In the genomic region with DNA sequence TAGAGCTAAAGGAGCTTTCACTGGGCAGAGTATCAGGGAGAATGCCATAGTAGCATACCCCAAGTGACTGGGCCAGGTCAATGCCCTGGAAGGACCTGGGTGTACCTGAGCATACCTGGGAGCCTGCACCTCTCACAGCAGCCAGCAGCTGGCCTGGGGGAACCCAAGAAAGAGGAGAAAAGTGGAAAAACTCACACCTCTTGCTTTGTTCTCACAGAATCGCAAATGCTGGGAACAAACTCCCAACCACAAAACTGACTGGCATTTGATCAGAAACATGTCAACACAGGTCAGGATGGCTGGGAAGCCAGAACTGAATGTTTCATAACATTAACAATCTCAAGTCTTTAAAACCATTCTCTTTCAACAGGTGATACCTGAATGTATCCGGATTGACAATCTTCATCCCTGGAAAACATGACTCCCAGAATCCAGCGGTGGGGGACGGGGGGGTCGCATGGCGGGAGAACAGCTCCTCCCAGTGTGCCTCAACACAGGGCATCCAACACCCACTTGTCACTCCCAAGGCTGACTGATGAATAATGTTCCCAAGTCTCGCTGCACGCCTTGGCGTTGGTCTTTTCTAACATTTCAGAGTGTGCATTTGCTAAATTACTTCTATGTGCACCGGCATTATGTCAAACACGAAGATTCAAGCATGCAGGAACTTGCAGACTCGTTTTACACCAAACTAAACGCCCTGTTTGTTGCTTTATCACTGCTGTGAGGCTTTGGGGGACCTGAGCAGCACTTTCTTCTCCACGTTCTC, we compare ENCODE assay signal across 17 cellular contexts. TPM values are rescaled to one million over a fixed set of nuclear protein-coding genes. Genes with fewer than 3 reads are reported as not detected.
DNase-seq lines count a peak whose midpoint lies in the region; ATAC-seq, FAIRE-seq and TF ChIP-seq lines count a peak whose summit lies in the region.
"Had no signal": no experiment of that assay in that cellular context is flagged by ENCODE, and none has a peak within 500 bp of the region (broad histone marks: within the 10 kb centered on the region; RNA-seq: fewer than 3 reads in every experiment).

No MANE protein-coding gene starts in this region.

- no peak for TF ChIP-seq POLR2A in GM12891 (IDR thresholded peaks at IDR 0.05; ENCODE audit: low read depth, low read length)
- TF ChIP-seq POLR2A in esophagus squamous epithelium (IDR thresholded peaks at IDR 0.05): no peak
- TF ChIP-seq POLR2A in gastrocnemius medialis (IDR thresholded peaks at IDR 0.05): no peak

- TF ChIP-seq CTCF in RWPE2 (IDR thresholded peaks at IDR 0.05; ENCODE audit: poor library complexity, severe bottlenecking) (peak; percentile 24), esophagus squamous epithelium (IDR thresholded peaks at IDR 0.05) (no peak), gastrocnemius medialis (IDR thresholded peaks at IDR 0.05 in 4 of 5, conservative IDR thresholded peaks at IDR 0.05 in 1 of 5) (no peak), foreskin fibroblast (IDR thresholded peaks at IDR 0.05; ENCODE audit: low read depth, low read length) (no peak)

- intact Hi-C loops in esophagus squamous epithelium (cut with DNase I): no loop called here
- intact Hi-C loops in gastrocnemius medialis (cut with DNase I; ENCODE audit: low total_unique reads): no loop called here

- H3K9me3 ChIP-seq in RWPE2 (ENCODE audit: severe bottlenecking): no peaks in the 10 kb centered on the region
- H3K9me3 ChIP-seq in esophagus squamous epithelium: no peaks in the 10 kb centered on the region
- no peaks in the 10 kb centered on the region for H3K9me3 ChIP-seq in gastrocnemius medialis
- H3K9me3 ChIP-seq in CD8-positive, alpha-beta memory T cell (ENCODE audit: low read length): no peaks in the 10 kb centered on the region

- H3K4me3 ChIP-seq in RWPE2 (ENCODE audit: severe bottlenecking) (no peak overlapping the region), esophagus squamous epithelium (peak overlapping the region in 3 of 4 donors; percentile 8 to 36 (median 18)), gastrocnemius medialis (no peak overlapping the region), foreskin fibroblast (ENCODE audit: low read depth in 1 of 2, low read length in 2 of 2) (no peak overlapping the region)
- no peak overlapping the region for H3K4me3 ChIP-seq in CD8-positive, alpha-beta memory T cell (ENCODE audit: low read length)

- H3K9me3 Mint-ChIP-seq in CD8-positive, alpha-beta memory T cell: no peaks in the 10 kb centered on the region
- H3K9me3 Mint-ChIP-seq: activated naive CD4-positive, alpha-beta T cell treated with anti-CD3 and anti-CD28 coated beads for 36 hours had no signal

- H3K27ac ChIP-seq in RWPE2 (ENCODE audit: poor library complexity, severe bottlenecking): peak overlapping the region; percentile 76
- H3K27ac ChIP-seq in esophagus squamous epithelium: peak overlapping the region; percentile 46 to 90 (median 81)
- H3K27ac ChIP-seq in gastrocnemius medialis: peak overlapping the region; percentile 56 to 82 (median 75)
- no peak overlapping the region for H3K27ac ChIP-seq in CD8-positive, alpha-beta memory T cell (ENCODE audit: low read depth, low read length)
- H3K27ac ChIP-seq: C4-2B had no signal

- no peak for DNase-seq in GM12891 (ENCODE audit: insufficient read length, low spot score)
- peak; percentile 75 for DNase-seq in RWPE2 (ENCODE audit: low spot score)
- no peak for DNase-seq in esophagus squamous epithelium (lab: John Stamatoyannopoulos, UW)
- DNase-seq in gastrocnemius medialis: no peak
- no peak for DNase-seq in CD8-positive, alpha-beta memory T cell
- DNase-seq in foreskin fibroblast: no peak
- no peak for DNase-seq in NCI-H2081 treated with DMSO at 0.1 percent for 48 hours (lab: John Stamatoyannopoulos, UW)
- DNase-seq: activated naive CD4-positive, alpha-beta T cell treated with anti-CD3 and anti-CD28 coated beads for 36 hours; Karpas-422; NCI-H187 treated with DMSO at 0.1 percent for 48 hours; NCI-H774; SHP77 treated with DMSO at 0.1 percent for 48 hours; stimulated activated CD4-positive, alpha-beta T cell treated with anti-CD3 and anti-CD28 coated beads, Interleukin-2, amount 100 ng/mL, for 24 hours had no signal

- peak overlapping the region in 2 of 8 donors; percentile 43 to 61 for H3K27ac Mint-ChIP-seq in CD8-positive, alpha-beta memory T cell

- H3K27me3 Mint-ChIP-seq in CD8-positive, alpha-beta memory T cell: no peaks in the 10 kb centered on the region

- in situ Hi-C loops in gastrocnemius medialis (cut with MboI; ENCODE audit: low sequenced_read_pairs in 4 of 4): loop anchor here in 2 of 4 donors (25.0 kb wide), 1 partner anchor 372 kb away; no protein-coding TSS in a partner anchor

- peaks cover 45 to 78% (median 72%) of the 10 kb centered on the region in 3 donors for H3K4me1 Mint-ChIP-seq in CD8-positive, alpha-beta memory T cell

- no peaks in the 10 kb centered on the region for H3K27me3 ChIP-seq in RWPE2 (ENCODE audit: insufficient read depth, poor library complexity, severe bottlenecking)
- no peaks in the 10 kb centered on the region for H3K27me3 ChIP-seq in esophagus squamous epithelium
- H3K27me3 ChIP-seq in gastrocnemius medialis: no peaks in the 10 kb centered on the region
- no peaks in the 10 kb centered on the region for H3K27me3 ChIP-seq in CD8-positive, alpha-beta memory T cell (ENCODE audit: insufficient read depth, low read length, poor library complexity, severe bottlenecking)

- H3K4me1 ChIP-seq in RWPE2 (ENCODE audit: insufficient read depth, poor library complexity, severe bottlenecking): peaks cover 25% of the 10 kb centered on the region
- H3K4me1 ChIP-seq in esophagus squamous epithelium: peaks cover 30 to 96% (median 38%) of the 10 kb centered on the region in 3 donors
- H3K4me1 ChIP-seq in gastrocnemius medialis: peaks cover 56 to 59% of the 10 kb centered on the region in 2 donors
- H3K4me1 ChIP-seq in CD8-positive, alpha-beta memory T cell (ENCODE audit: insufficient read depth, low read length): peaks cover 32% of the 10 kb centered on the region

- H3K4me3 Mint-ChIP-seq in CD8-positive, alpha-beta memory T cell: no peak overlapping the region
- H3K4me3 Mint-ChIP-seq: activated naive CD4-positive, alpha-beta T cell treated with anti-CD3 and anti-CD28 coated beads for 36 hours had no signal

- ATAC-seq in RWPE2 (ENCODE audit: low read depth): peak; percentile 82
- ATAC-seq in gastrocnemius medialis: peak; percentile 57 to 70
- no peak for ATAC-seq in GM21381 (IDR thresholded peaks at IDR 0.05; ENCODE audit: unreplicated experiment)

- peaks cover 0 to 55% (median 4%) of the 10 kb centered on the region in 3 donors for H3K36me3 Mint-ChIP-seq in CD8-positive, alpha-beta memory T cell

- H3K36me3 ChIP-seq in RWPE2 (ENCODE audit: low read depth) (peaks cover 11% of the 10 kb centered on the region), esophagus squamous epithelium (peaks cover 0 to 57% (median 0%) of the 10 kb centered on the region in 3 donors), gastrocnemius medialis (peaks cover 0 to 19% of the 10 kb centered on the region in 2 donors)
- H3K36me3 ChIP-seq in CD8-positive, alpha-beta memory T cell (ENCODE audit: insufficient read depth, low read length): peaks cover 7% of the 10 kb centered on the region

- WGBS in esophagus squamous epithelium, 2 donors: 30 to 33% methylated on average over 12 to 14 of the region's 14 CpGs

- CTCF ChIA-PET in CD8-positive, alpha-beta memory T cell (lab: Charles Lee): no interaction called here

- POLR2A ChIA-PET in CD8-positive, alpha-beta memory T cell (lab: Charles Lee): no interaction called here

- FAIRE-seq in GM12891 (lab: Jason Lieb, UNC): peak; percentile 38
- FAIRE-seq: colon, H54 had no signal

TF ChIP-seq in GM12891, 5 proteins besides CTCF, POLR2A, EP300 and RAD21:
- TF ChIP-seq POU2F2 (IDR thresholded peaks at IDR 0.05; ENCODE audit: low read depth, low read length) (no peak), POLR2AphosphoS5 (IDR thresholded peaks at IDR 0.05; ENCODE audit: low read depth, low read length) (no peak), TAF1 (IDR thresholded peaks at IDR 0.05; ENCODE audit: low read depth, low read length) (no peak), SPI1 (IDR thresholded peaks at IDR 0.05; ENCODE audit: low read depth, low read length) (no peak), PAX5 (IDR thresholded peaks at IDR 0.05; ENCODE audit: insufficient read depth, low read length, severe bottlenecking) (no peak)

RNA-seq across cellular contexts. Expression of gene FOXN3, which starts 7.9 kb away (rescaled TPM):
- polyA plus RNA-seq in GM12891 (2012; ENCODE audit: low read depth, missing spikeins): 15.4 TPM
- total RNA-seq in esophagus squamous epithelium (10 to 100 TPM; 27.4 to 91.4 (median 39.2) TPM), gastrocnemius medialis (100 to 1,000 TPM in 3 of 4 donors, 10 to 100 TPM in 1; 99.6 to 172 (median 103) TPM)
- 10 to 100 TPM; 73.9 to 74.8 TPM for total RNA-seq in CD8-positive, alpha-beta memory T cell
- polyA plus RNA-seq in CD8-positive, alpha-beta memory T cell: 136 TPM

Comparison
In these comparisons a context has a peak if more than half of its experiments do, and no peak if none do; other contexts are left out.
1. H3K4me3 ChIP-seq: peak in esophagus squamous epithelium (3 of 4); none in RWPE2 (single experiment), gastrocnemius medialis (0 of 4), CD8-positive, alpha-beta memory T cell (single experiment) and foreskin fibroblast (0 of 2).